ENCODE assay signal across 12 cellular contexts in the genomic region with DNA sequence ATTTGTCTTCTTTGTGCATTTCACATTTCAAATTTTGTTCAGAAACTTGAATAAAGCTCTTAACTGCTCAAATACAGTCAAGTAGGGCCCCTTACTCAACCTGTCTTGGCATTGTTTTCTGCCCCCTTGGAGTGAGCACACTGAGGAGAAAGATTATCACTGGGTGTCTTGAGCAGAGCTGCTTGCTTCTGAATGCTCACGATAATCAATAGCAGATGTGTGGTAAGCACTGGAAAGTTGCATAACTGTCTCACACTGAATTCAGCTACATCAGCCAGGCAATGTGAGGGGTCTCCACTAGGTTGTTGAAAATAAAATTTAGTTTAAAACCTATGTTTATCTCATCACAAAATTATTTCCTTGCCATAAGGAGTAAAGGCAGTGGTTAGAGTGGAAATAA. TPM values are rescaled to one million over a fixed set of nuclear protein-coding genes. Genes with fewer than 3 reads are reported as not detected.
DNase-seq lines count a peak whose midpoint lies in the region; ATAC-seq, FAIRE-seq and TF ChIP-seq lines count a peak whose summit lies in the region.
"Had no signal": no experiment of that assay in that cellular context is flagged by ENCODE, and none has a peak within 500 bp of the region (broad histone marks: within the 10 kb centered on the region; RNA-seq: fewer than 3 reads in every experiment).

No MANE protein-coding gene starts in this region.

- H3K9me2 ChIP-seq in MM.1S (replicated peaks; ENCODE audit: insufficient read depth, low read length) = no peaks in the 10 kb centered on the region

- H3K4me2 ChIP-seq in MM.1S (ENCODE audit: low read depth, low read length) (no peak overlapping the region), GM12878 (ENCODE audit: control insufficient read depth, insufficient read depth) (peak overlapping the region; percentile 64)

- H3K4me3 Mint-ChIP-seq in activated CD4-positive, alpha-beta T cell treated with anti-CD3 and anti-CD28 coated beads, Interleukin-2, amount 10 ng/mL, durations not matched to agents 7 days and 5 days = no peak overlapping the region
- no peak overlapping the region for H3K4me3 Mint-ChIP-seq in nephron

- no peak for FAIRE-seq in GM12878 (lab: Jason Lieb, UNC)
- FAIRE-seq: small intestine had no signal

- TF ChIP-seq CTCF in MM.1S (IDR thresholded peaks at IDR 0.05; ENCODE audit: low read length) (no peak), GM12878 (IDR thresholded peaks at IDR 0.05 in 2 of 3, conservative IDR thresholded peaks at IDR 0.05 in 1 of 3; ENCODE audit: control insufficient read depth in 2 of 3, extremely low read depth in 1 of 3, insufficient read depth in 1 of 3, low read depth in 3 of 3, low read length in 3 of 3) (no peak), nephron (IDR thresholded peaks at IDR 0.05; ENCODE audit: unreplicated experiment in 3 of 3) (no peak)

- no peak for TF ChIP-seq EP300 in GM12878 (IDR thresholded peaks at IDR 0.05; ENCODE audit: borderline replicate concordance in 1 of 2, control insufficient read depth in 1 of 2, low read depth in 2 of 2, low read length in 2 of 2)

- ATAC-seq in GM12878 (no peak), HG02678 (IDR thresholded peaks at IDR 0.05; ENCODE audit: unreplicated experiment) (no peak)

- H2AFZ ChIP-seq in MM.1S (ENCODE audit: low read length) = no peak overlapping the region
- H2AFZ ChIP-seq in GM12878 (ENCODE audit: control insufficient read depth, low read depth, low read length) = no peak overlapping the region

- RAD21 ChIA-PET in GM12878 (lab: Charles Lee; ENCODE audit: unreplicated experiment) = interaction anchor here (0.6 to 3.6 kb wide), 5 partner anchors 12 to 328 kb away, joined by 3 to 20 read pairs (median 3); no protein-coding TSS in a partner anchor

- H3K9me3 ChIP-seq in MM.1S (replicated peaks; ENCODE audit: insufficient read depth, low read length) (no peaks in the 10 kb centered on the region), GM12878 (replicated peaks; ENCODE audit: control insufficient read depth, insufficient read depth, low read length) (no peaks in the 10 kb centered on the region)

- BruUV-seq in GM12878 (replicated peaks; lab: Mats Ljungman, UMichigan) = no TSS peak

- H3K4me3 ChIP-seq in MM.1S (ENCODE audit: low read length) (no peak overlapping the region), GM12878 (no peak overlapping the region)

- H3K36me3 ChIP-seq in MM.1S (replicated peaks; ENCODE audit: insufficient read depth, low read length) = peaks cover 4% of the 10 kb centered on the region; the same call in 1 of the 2 replicates
- peaks cover 0 to 7% of the 10 kb centered on the region in 2 experiments; a peak in 3 of 4 replicates for H3K36me3 ChIP-seq in GM12878 (ENCODE audit: control insufficient read depth in 2 of 2, insufficient read depth in 2 of 2, low read length in 1 of 2)

- POLR2A ChIA-PET in activated CD4-positive, alpha-beta T cell treated with anti-CD3 and anti-CD28 coated beads, Interleukin-2, amount 10 ng/mL, durations not matched to agents 7 days and 5 days (lab: Charles Lee) = no interaction called here
- POLR2A ChIA-PET in GM12878 (lab: Charles Lee) = interaction anchor here (2.1 to 20.9 kb wide), 2 partner anchors 11 to 13 kb away, joined by 15 to 657 read pairs; partner anchors contain the start of gene TNFAIP8

- H3K27me3 ChIP-seq in MM.1S (replicated peaks; ENCODE audit: insufficient read depth, low read length) (no peaks in the 10 kb centered on the region), GM12878 (replicated peaks in 1 of 2; ENCODE audit: control insufficient read depth in 2 of 2, insufficient read depth in 2 of 2, low read length in 1 of 2) (no peaks in the 10 kb centered on the region)

- SMC1A ChIA-PET in GM12878 (lab: Charles Lee; ENCODE audit: uncharacterized antibody, unreplicated experiment) = interaction anchor here (1.1 to 34.8 kb wide), 5 partner anchors 15 to 53 kb away, joined by 3 to 1117 read pairs (median 318); partner anchors contain the start of gene TNFAIP8

- H4K20me1 ChIP-seq in MM.1S (ENCODE audit: insufficient read depth, low read length) = peaks cover 21% of the 10 kb centered on the region; the same call in 1 of the 2 replicates
- H4K20me1 ChIP-seq in GM12878 (ENCODE audit: control insufficient read depth, insufficient read depth) = peaks cover 3% of the 10 kb centered on the region

- WGBS in GM12878 (ENCODE audit: insufficient coverage, insufficient replicate concordance, low lambda C conversion rate, missing lambda C conversion rate) = 93% methylated on average over 1 of the region's 1 CpG

- no peaks in the 10 kb centered on the region for H3K27me3 Mint-ChIP-seq in activated CD4-positive, alpha-beta T cell treated with anti-CD3 and anti-CD28 coated beads, Interleukin-2, amount 10 ng/mL, durations not matched to agents 7 days and 5 days
- H3K27me3 Mint-ChIP-seq in nephron (ENCODE audit: low read depth) = peaks cover 5% of the 10 kb centered on the region

- H3K4me1 ChIP-seq in MM.1S (ENCODE audit: low read length) (peaks cover 71% of the 10 kb centered on the region), GM12878 (ENCODE audit: control insufficient read depth, insufficient read depth, low read length) (peaks cover 70% of the 10 kb centered on the region)

- peaks cover 12% of the 10 kb centered on the region; the same call in 1 of the 2 replicates for H3F3A ChIP-seq in MM.1S (ENCODE audit: insufficient read depth, low read length)

- CTCF ChIA-PET in activated CD4-positive, alpha-beta T cell treated with anti-CD3 and anti-CD28 coated beads, Interleukin-2, amount 10 ng/mL, durations not matched to agents 7 days and 5 days (lab: Charles Lee) = interaction anchor here (0.5 to 2.8 kb wide), 5 partner anchors 13 to 315 kb away, joined by 3 to 13 read pairs (median 4); no protein-coding TSS in a partner anchor
- CTCF ChIA-PET in GM12878 (lab: Yijun Ruan, JAX) = interaction anchor here (0.8 to 20.3 kb wide), 5 partner anchors 9 to 62 kb away, joined by 3 to 261 read pairs (median 3); no protein-coding TSS in a partner anchor

- H3K27ac ChIP-seq in MM.1S (ENCODE audit: low read length) = peak overlapping the region; percentile 1; the same call in 1 of the 2 replicates
- H3K27ac ChIP-seq in GM12878 (ENCODE audit: control insufficient read depth, insufficient read depth) = peak overlapping the region; percentile 21; the same call in 1 of the 2 replicates
- H3K27ac ChIP-seq: VCaP had no signal

- no peak for TF ChIP-seq POLR2A in GM12878 (IDR thresholded peaks at IDR 0.05; ENCODE audit: low read depth, low read length)

- H3K27ac Mint-ChIP-seq in activated CD4-positive, alpha-beta T cell treated with anti-CD3 and anti-CD28 coated beads, Interleukin-2, amount 10 ng/mL, durations not matched to agents 7 days and 5 days = peak overlapping the region; percentile 34
- H3K27ac Mint-ChIP-seq in nephron = peak overlapping the region; percentile 31 to 76 (median 46)

- intact Hi-C loops in GM12878 (cut with micrococcal nuclease; ENCODE audit: unreplicated experiment) = no loop called here

- H3K4me1 Mint-ChIP-seq in activated CD4-positive, alpha-beta T cell treated with anti-CD3 and anti-CD28 coated beads, Interleukin-2, amount 10 ng/mL, durations not matched to agents 7 days and 5 days = peaks cover 91% of the 10 kb centered on the region
- peaks cover 15% of the 10 kb centered on the region for H3K4me1 Mint-ChIP-seq in nephron

- H3K9me3 Mint-ChIP-seq in activated CD4-positive, alpha-beta T cell treated with anti-CD3 and anti-CD28 coated beads, Interleukin-2, amount 10 ng/mL, durations not matched to agents 7 days and 5 days = no peaks in the 10 kb centered on the region
- no peaks in the 10 kb centered on the region for H3K9me3 Mint-ChIP-seq in nephron

- H3K9ac ChIP-seq in MM.1S (ENCODE audit: low read length) = no peak overlapping the region
- H3K9ac ChIP-seq in GM12878 (ENCODE audit: control insufficient read depth, insufficient read depth, low read length) = no peak overlapping the region; the same call in 1 of the 2 replicates

- DNase-seq in activated CD4-positive, alpha-beta T cell treated with anti-CD3 and anti-CD28 coated beads, Interleukin-2, amount 10 ng/mL, durations not matched to agents 7 days and 5 days = no peak
- no peak for DNase-seq in activated CD4-positive, alpha-beta T cell treated with anti-CD3 and anti-CD28 coated beads for 48 hours
- DNase-seq in MM.1S (no peak), GM12878 (ENCODE audit: low read depth, low spot score) (no peak), cortex of kidney (lab: John Stamatoyannopoulos, UW) (no peak), NCI-H345 treated with DMSO at 0.1 percent for 48 hours (lab: John Stamatoyannopoulos, UW; ENCODE audit: unreplicated experiment) (no peak)
- DNase-seq: foreskin melanocyte, NCI-H2227 treated with DMSO at 0.1 percent for 48 hours, small intestine had no signal

- H3K79me2 ChIP-seq in MM.1S (ENCODE audit: low read length) = peaks cover 100% of the 10 kb centered on the region
- H3K79me2 ChIP-seq in GM12878 (ENCODE audit: control insufficient read depth, insufficient read depth, low read length) = peaks cover 100% of the 10 kb centered on the region

- H3K36me3 Mint-ChIP-seq in activated CD4-positive, alpha-beta T cell treated with anti-CD3 and anti-CD28 coated beads, Interleukin-2, amount 10 ng/mL, durations not matched to agents 7 days and 5 days (ENCODE audit: low read depth) = peaks cover 70% of the 10 kb centered on the region
- no peaks in the 10 kb centered on the region for H3K36me3 Mint-ChIP-seq in nephron (ENCODE audit: low read depth)

- no peak for TF ChIP-seq RAD21 in GM12878 (IDR thresholded peaks at IDR 0.05; ENCODE audit: insufficient read depth, low read depth, low read length)

- in situ Hi-C loops in GM12878 (cut with MboI) = no loop called here

TF ChIP-seq in GM12878, 131 proteins besides CTCF, POLR2A, EP300 and RAD21 (continues in another document):
- TF ChIP-seq ZNF274 (IDR thresholded peaks at IDR 0.05; ENCODE audit: insufficient read depth, insufficient read length) = no peak

RNA-seq across cellular contexts. Expression of gene TNFAIP8, which starts 7.8 kb away (rescaled TPM):
- 100 to 1,000 TPM; 167 to 184 TPM for total RNA-seq in activated CD4-positive, alpha-beta T cell treated with anti-CD3 and anti-CD28 coated beads, Interleukin-2, amount 10 ng/mL, durations not matched to agents 7 days and 5 days
- total RNA-seq in GM12878 (2013; cell fraction: nucleolus; rRNA removed) = 75.1 and 80.9 TPM in 2 replicates
- total RNA-seq in GM12878 (2014; rRNA removed) = 140 and 157 TPM in 2 replicates
- 178 and 183 TPM in 2 replicates for total RNA-seq in GM12878 (2014; rRNA removed; fragmentation: Illumina TruSeq; extraction: Trizol)
- total RNA-seq in GM12878 (2021) = 116 and 124 TPM in 2 replicates
- polyA plus RNA-seq in GM12878 (2011; ENCODE audit: low read depth) = 51.5 TPM
- polyA plus RNA-seq in GM12878 (2011; rRNA removed) = 169 and 264 TPM in 2 replicates
- 66.2 and 70.2 TPM in 2 replicates for polyA plus RNA-seq in GM12878 (2011; cell fraction: cytosol; rRNA removed)
- 51.6 and 57.2 TPM in 2 replicates for polyA plus RNA-seq in GM12878 (2011; cell fraction: nucleus; rRNA removed)
- 82.6 and 119 TPM in 2 replicates for polyA plus RNA-seq in GM12878 (2012)
- polyA plus RNA-seq in GM12878 (2014; fragmentation: Illumina TruSeq; extraction: Trizol) = 180 and 219 TPM in 2 replicates
- 100 to 1,000 TPM; 217 to 324 TPM for polyA plus RNA-seq in GM12878 (2014; fragmentation: Nextera tagmentation; extraction: Ambion mirVana)
- polyA plus RNA-seq in GM12878 (2014; rRNA removed) = 108 and 144 TPM in 2 replicates
- 100 to 1,000 TPM; 177 to 181 TPM for polyA plus RNA-seq in GM12878 (2016; fragmentation: Nextera tagmentation; extraction: Ambion mirVana)
- 69.6 and 132 TPM in 2 replicates for polyA minus RNA-seq in GM12878 (2011; rRNA and poly(A)+ RNA removed)
- 56.4 and 60.0 TPM in 2 replicates for polyA minus RNA-seq in GM12878 (2011; cell fraction: cytosol; rRNA and poly(A)+ RNA removed)
- polyA minus RNA-seq in GM12878 (2011; cell fraction: nucleus; rRNA and poly(A)+ RNA removed) = 30.6 and 45.0 TPM in 2 replicates
